ENCODE assay signal across 7 cellular contexts in genomic region chr1:160108888-160109662, GRCh38.
A peak's percentile ranks its signal among the peaks of the same experiment; 100 is the strongest.
DNase-seq lines count a peak whose midpoint lies in the region; ATAC-seq and TF ChIP-seq lines count a peak whose summit lies in the region.

No MANE protein-coding gene starts in this region.

- H3K9me3 ChIP-seq in adipocyte (ENCODE audit: control insufficient read depth, low read length) (no peaks in the 10 kb centered on the region), iPS-18c (ENCODE audit: control insufficient read depth, insufficient read depth, low read length) (no peaks in the 10 kb centered on the region)

- no peak overlapping the region for H3K9ac ChIP-seq in adipocyte (ENCODE audit: low read length)

- peaks cover 16% of the 10 kb centered on the region for H3K4me1 ChIP-seq in adipocyte (ENCODE audit: control insufficient read depth, insufficient read depth, low read length)

- H3K36me3 ChIP-seq in adipocyte (ENCODE audit: control insufficient read depth, insufficient read depth, low read length, severe bottlenecking) = no peaks in the 10 kb centered on the region

- H3K27me3 ChIP-seq in adipocyte (replicated peaks; ENCODE audit: control insufficient read depth, insufficient read depth, low read length) = peaks cover 33% of the 10 kb centered on the region

- TF ChIP-seq CTCF in GM12865 (IDR thresholded peaks at IDR 0.05; ENCODE audit: insufficient read depth, low read depth, low read length, missing control alignments) = peak; percentile 49

- DNase-seq in GM12865 (ENCODE audit: low read depth) = peak; percentile 54
- DNase-seq in NCI-H1694 treated with DMSO at 0.1 percent for 48 hours (lab: John Stamatoyannopoulos, UW) = peak; percentile 11
- peak; percentile 76 for DNase-seq in adipocyte (ENCODE audit: low read depth)
- DNase-seq in stimulated activated naive CD8-positive, alpha-beta T cell treated with anti-CD3 and anti-CD28 coated beads, Interleukin-15, Interleukin-2, amounts not matched to agents 100 U/mL and 50 U/mL, for 24 hours = peak; percentile 52
- DNase-seq in T1000 (lab: John Stamatoyannopoulos, UW) = no peak

- ATAC-seq in stimulated activated naive CD8-positive, alpha-beta T cell treated with anti-CD3 and anti-CD28 coated beads, Interleukin-15, Interleukin-2, amounts not matched to agents 100 U/mL and 50 U/mL, for 24 hours = no peak
- ATAC-seq in HG02678 (IDR thresholded peaks at IDR 0.05; ENCODE audit: unreplicated experiment) = no peak

- H3K4me3 ChIP-seq in GM12865 (ENCODE audit: low read depth, low read length) (no peak overlapping the region), adipocyte (ENCODE audit: low read length) (no peak overlapping the region), iPS-18c (ENCODE audit: insufficient read depth, low read depth, low read length) (0 out of 2 replicates have a peak overlapping the region, but pooled peaks have one; percentile 0)
